In the genomic region with DNA sequence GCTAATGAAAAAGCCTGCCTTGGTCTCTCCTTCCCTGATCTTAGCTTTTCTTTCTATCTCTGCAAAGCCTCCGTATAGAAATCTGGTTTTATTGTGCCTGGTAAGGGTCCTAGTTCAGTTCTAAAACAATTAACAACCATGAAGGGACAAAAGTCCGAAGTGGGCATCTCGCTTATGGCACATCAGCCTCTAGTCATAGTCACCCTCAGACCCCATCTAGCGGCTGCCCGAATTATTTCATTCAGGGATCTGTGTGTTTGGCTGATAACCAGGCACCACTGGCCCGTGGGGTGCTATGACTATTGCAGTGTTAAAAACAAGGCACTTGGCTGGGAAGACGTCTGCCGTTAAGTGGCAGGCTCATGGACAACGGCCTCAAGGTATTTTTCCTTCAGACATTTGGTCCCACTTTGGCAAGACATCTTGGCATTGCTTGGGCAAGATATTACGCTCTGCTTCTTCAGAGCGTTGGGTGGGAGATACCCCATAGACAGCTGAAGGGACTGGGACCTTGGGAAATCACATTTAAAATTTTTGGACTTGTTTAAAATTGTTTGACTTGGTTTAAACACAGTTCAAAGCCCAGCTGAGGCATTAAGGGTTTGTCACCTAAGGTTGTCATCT, we compare ENCODE assay signal across 8 cellular contexts.
DNase-seq lines count a peak whose midpoint lies in the region; ATAC-seq, FAIRE-seq and TF ChIP-seq lines count a peak whose summit lies in the region.

No MANE protein-coding gene starts in this region.

- peak; percentile 76 for FAIRE-seq in G401.6 (lab: Jason Lieb, UNC)

- no peak overlapping the region for H3K4me3 Mint-ChIP-seq in activated naive CD4-positive, alpha-beta T cell treated with anti-CD3 and anti-CD28 coated beads for 36 hours

- TF ChIP-seq CTCF in psoas muscle (IDR thresholded peaks at IDR 0.05) = peak; percentile 63

- no peaks in the 10 kb centered on the region for H3K27me3 ChIP-seq in psoas muscle (ENCODE audit: insufficient read depth in 3 of 3, low read length in 2 of 3)

- H3K27ac ChIP-seq in psoas muscle = no peak overlapping the region

- H3K36me3 ChIP-seq in psoas muscle (ENCODE audit: insufficient read depth in 1 of 2, low read depth in 1 of 2) = no peaks in the 10 kb centered on the region

- H3K4me1 Mint-ChIP-seq in activated naive CD4-positive, alpha-beta T cell treated with anti-CD3 and anti-CD28 coated beads for 36 hours (ENCODE audit: low read depth) = no peaks in the 10 kb centered on the region

- ATAC-seq in GM21825 (IDR thresholded peaks at IDR 0.05; ENCODE audit: unreplicated experiment) = peak; percentile 73
- ATAC-seq in Right ventricle myocardium inferior = peak; percentile 68
- ATAC-seq in psoas muscle = peak; percentile 62 to 79 (median 71)
- no peak for ATAC-seq in HG03457 (IDR thresholded peaks at IDR 0.05; ENCODE audit: unreplicated experiment)

- peak; percentile 62 for DNase-seq in LHCN-M2 (ENCODE audit: low read depth)
- DNase-seq in SHP77 treated with DMSO at 0.1 percent for 48 hours (lab: John Stamatoyannopoulos, UW) = peak; percentile 93
- DNase-seq in activated naive CD4-positive, alpha-beta T cell treated with anti-CD3 and anti-CD28 coated beads for 36 hours = peak; percentile 90
- no peak for DNase-seq in Right ventricle myocardium inferior (ENCODE audit: missing footprints)
- DNase-seq in psoas muscle = peak; percentile 44 to 64

- 15 to 19% (median 17%) methylated on average over 11 of the region's 11 CpGs for WGBS in psoas muscle, 3 donors

- CTCF ChIA-PET in activated naive CD4-positive, alpha-beta T cell treated with anti-CD3 and anti-CD28 coated beads for 36 hours (lab: Charles Lee) = interaction anchor here (0.5 to 5.3 kb wide), 18 partner anchors 8 to 1137 kb away, joined by 3 to 46 read pairs (median 4); no protein-coding TSS in a partner anchor

- peaks cover 21% of the 10 kb centered on the region for H3K27me3 Mint-ChIP-seq in activated naive CD4-positive, alpha-beta T cell treated with anti-CD3 and anti-CD28 coated beads for 36 hours (ENCODE audit: low read depth)

- intact Hi-C loops in activated naive CD4-positive, alpha-beta T cell treated with anti-CD3 and anti-CD28 coated beads for 36 hours (cut with micrococcal nuclease) = loop anchor here (1.0 kb wide), 3 partner anchors 122 to 392 kb away; no protein-coding TSS in a partner anchor
- intact Hi-C loops in Right ventricle myocardium inferior (cut with DNase I) (loop anchor here (5.0 to 10.0 kb wide), 2 partner anchors 252 to 394 kb away; no protein-coding TSS in a partner anchor), psoas muscle (cut with DNase I) (loop anchor here in 1 of 2 donors (5.0 kb wide), 1 partner anchor 122 kb away; no protein-coding TSS in a partner anchor)

- no peaks in the 10 kb centered on the region for H3K36me3 Mint-ChIP-seq in activated naive CD4-positive, alpha-beta T cell treated with anti-CD3 and anti-CD28 coated beads for 36 hours (ENCODE audit: low read depth)

- no peaks in the 10 kb centered on the region for H3K4me1 ChIP-seq in psoas muscle

- H3K4me3 ChIP-seq in psoas muscle = no peak overlapping the region

- H3K9me3 ChIP-seq in psoas muscle = no peaks in the 10 kb centered on the region

- H3K9me3 Mint-ChIP-seq in activated naive CD4-positive, alpha-beta T cell treated with anti-CD3 and anti-CD28 coated beads for 36 hours = no peaks in the 10 kb centered on the region

- H3K27ac Mint-ChIP-seq in activated naive CD4-positive, alpha-beta T cell treated with anti-CD3 and anti-CD28 coated beads for 36 hours = no peak overlapping the region
